Comparison of ENCODE assay signal across 1 cellular context in the genomic region with DNA sequence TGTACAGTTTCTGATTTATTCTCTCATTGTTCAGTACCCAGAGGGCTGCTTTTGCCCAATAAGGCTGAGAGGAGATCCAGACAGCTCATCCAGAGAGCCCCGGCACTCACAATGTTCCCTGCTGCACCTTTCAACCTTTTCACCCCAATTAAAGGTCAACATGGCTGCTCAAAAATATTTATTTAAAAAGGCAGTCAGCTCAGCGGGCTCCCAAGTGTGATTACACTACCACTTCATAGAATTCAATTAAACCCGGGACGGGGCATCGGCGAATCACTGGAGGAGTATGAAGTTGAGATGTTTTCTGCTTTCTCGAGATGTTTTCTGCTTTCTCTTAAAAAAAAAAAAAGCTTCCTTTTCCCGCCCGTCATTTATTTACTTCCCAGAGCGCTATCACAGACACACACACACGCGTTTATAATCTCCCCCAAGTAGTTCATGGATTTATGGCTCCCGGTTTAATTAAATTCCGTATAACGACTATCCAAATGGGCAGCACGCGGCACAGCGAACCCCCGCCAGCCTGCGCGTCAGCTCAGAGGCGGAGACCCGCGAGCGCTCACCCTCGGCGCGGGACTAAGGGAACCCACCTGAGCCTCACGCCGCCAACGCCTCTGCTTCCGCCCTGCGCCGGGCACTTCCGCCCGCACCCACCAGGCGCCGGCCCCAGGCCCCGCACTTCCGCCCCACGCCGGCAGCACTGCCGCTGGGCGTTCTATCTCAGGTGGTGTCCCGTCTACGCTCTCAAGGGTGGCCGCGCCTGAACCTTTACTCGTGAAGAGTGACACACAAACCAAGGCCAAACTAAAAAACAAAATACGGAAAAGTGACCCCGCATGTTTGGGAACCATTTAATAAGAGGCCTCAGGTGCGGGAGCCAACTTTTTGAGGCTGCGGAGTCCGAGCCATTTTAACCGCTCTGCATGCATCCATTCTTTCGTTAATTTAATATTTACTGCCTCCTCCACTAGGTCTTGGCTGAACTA.
TF ChIP-seq lines count a peak whose summit lies in the region.

TSS of gene C5orf63 (minus strand) at position 642 of the 986 bp plus-strand sequence. CDS start 14,507 bp downstream, outside the sequence.

TF ChIP-seq in K562, 482 proteins besides CTCF, POLR2A, EP300 and RAD21 (continued from another document and continues in another):
- TF ChIP-seq ARID3B (CRISPR knock-in tag; IDR thresholded peaks at IDR 0.05; ENCODE audit: borderline replicate concordance) (no peak), ZNF253 (CRISPR knock-in tag; conservative IDR thresholded peaks at IDR 0.05) (no peak), RHOXF2B (CRISPR knock-in tag; conservative IDR thresholded peaks at IDR 0.05) (no peak), MYBL2 (IDR thresholded peaks at IDR 0.05; ENCODE audit: low read depth) (no peak), MYBL2 (CRISPR knock-in tag; IDR thresholded peaks at IDR 0.05; ENCODE audit: borderline replicate concordance) (no peak), ZKSCAN8 (CRISPR knock-in tag; IDR thresholded peaks at IDR 0.05) (no peak), YY1 (IDR thresholded peaks at IDR 0.05; ENCODE audit: borderline replicate concordance in 1 of 3, control insufficient read depth in 1 of 3, extremely low read depth in 1 of 3, insufficient read depth in 3 of 3, insufficient read length in 1 of 3, insufficient replicate concordance in 2 of 3, low read depth in 1 of 3, low read length in 2 of 3) (peak in 1 of 3 experiments; percentile 20), ELF2 (CRISPR knock-in tag; IDR thresholded peaks at IDR 0.05) (0 out of 2 replicates have a peak, but pooled peaks have one; percentile 48), PHF20 (IDR thresholded peaks at IDR 0.05; ENCODE audit: partially characterized antibody) (peak; percentile 31), POU5F1 (IDR thresholded peaks at IDR 0.05; ENCODE audit: borderline replicate concordance, low read depth, low read length, partially characterized antibody) (no peak), BRF1 (IDR thresholded peaks at IDR 0.05; ENCODE audit: borderline replicate concordance, extremely low read depth, insufficient read length) (no peak), EGR1 (conservative IDR thresholded peaks at IDR 0.05) (peak; percentile 64), MYC (IDR thresholded peaks at IDR 0.05; ENCODE audit: low read depth, low read length) (peak; percentile 48), MYC (CRISPR knock-in tag; IDR thresholded peaks at IDR 0.05; ENCODE audit: borderline replicate concordance, low read depth) (no peak), CBX5 (IDR thresholded peaks at IDR 0.05; ENCODE audit: borderline replicate concordance, low read depth) (no peak), ZBTB11 (CRISPR knock-in tag; IDR thresholded peaks at IDR 0.05) (peak; percentile 54 to 89 (median 64); a peak in 4 of 6 replicates), IFI16 (CRISPR knock-in tag; IDR thresholded peaks at IDR 0.05) (no peak), DEAF1 (CRISPR knock-in tag; IDR thresholded peaks at IDR 0.05) (no peak), TBP (optimal IDR thresholded peaks at IDR 0.05; ENCODE audit: low read depth, low read length) (peak; percentile 37), GABPA (tag; conservative IDR thresholded peaks at IDR 0.05; ENCODE audit: low read depth) (peak; percentile 90), ETV6 (IDR thresholded peaks at IDR 0.05; ENCODE audit: borderline replicate concordance in 1 of 2, low read depth in 2 of 2, low read length in 1 of 2) (peak; percentile 78 to 92), ETV6 (CRISPR knock-in tag; IDR thresholded peaks at IDR 0.05; ENCODE audit: borderline replicate concordance) (no peak), ZNF212 (CRISPR knock-in tag; IDR thresholded peaks at IDR 0.05) (no peak), CHD2 (IDR thresholded peaks at IDR 0.05; ENCODE audit: low read depth, low read length) (peak; percentile 36; the same call in 1 of the 2 replicates), PATZ1 (CRISPR knock-in tag; IDR thresholded peaks at IDR 0.05; ENCODE audit: borderline replicate concordance) (no peak), ZNF57 (CRISPR knock-in tag; IDR thresholded peaks at IDR 0.05) (no peak), FIP1L1 (IDR thresholded peaks at IDR 0.05; ENCODE audit: low read depth, low read length, poor library complexity, severe bottlenecking) (no peak), CHD4 (IDR thresholded peaks at IDR 0.05; ENCODE audit: insufficient read depth, insufficient replicate concordance, low read depth, low read length, poor library complexity, severe bottlenecking) (no peak)
- TF ChIP-seq, protein P1, sequence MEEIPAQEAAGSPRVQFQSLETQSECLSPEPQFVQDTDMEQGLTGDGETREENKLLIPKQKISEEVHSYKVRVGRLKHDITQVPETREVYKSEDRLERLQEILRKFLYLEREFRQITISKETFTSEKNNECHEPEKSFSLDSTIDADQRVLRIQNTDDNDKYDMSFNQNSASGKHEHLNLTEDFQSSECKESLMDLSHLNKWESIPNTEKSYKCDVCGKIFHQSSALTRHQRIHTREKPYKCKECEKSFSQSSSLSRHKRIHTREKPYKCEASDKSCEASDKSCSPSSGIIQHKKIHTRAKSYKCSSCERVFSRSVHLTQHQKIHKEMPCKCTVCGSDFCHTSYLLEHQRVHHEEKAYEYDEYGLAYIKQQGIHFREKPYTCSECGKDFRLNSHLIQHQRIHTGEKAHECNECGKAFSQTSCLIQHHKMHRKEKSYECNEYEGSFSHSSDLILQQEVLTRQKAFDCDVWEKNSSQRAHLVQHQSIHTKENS (CRISPR knock-in tag; IDR thresholded peaks at IDR 0.05), result no peak
- TF ChIP-seq, protein P2, sequence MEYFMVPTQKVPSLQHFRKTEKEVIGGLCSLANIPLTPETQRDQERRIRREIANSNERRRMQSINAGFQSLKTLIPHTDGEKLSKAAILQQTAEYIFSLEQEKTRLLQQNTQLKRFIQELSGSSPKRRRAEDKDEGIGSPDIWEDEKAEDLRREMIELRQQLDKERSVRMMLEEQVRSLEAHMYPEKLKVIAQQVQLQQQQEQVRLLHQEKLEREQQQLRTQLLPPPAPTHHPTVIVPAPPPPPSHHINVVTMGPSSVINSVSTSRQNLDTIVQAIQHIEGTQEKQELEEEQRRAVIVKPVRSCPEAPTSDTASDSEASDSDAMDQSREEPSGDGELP (CRISPR knock-in tag; IDR thresholded peaks at IDR 0.05; ENCODE audit: borderline replicate concordance), result peak; percentile 76
- TF ChIP-seq, protein P3, sequence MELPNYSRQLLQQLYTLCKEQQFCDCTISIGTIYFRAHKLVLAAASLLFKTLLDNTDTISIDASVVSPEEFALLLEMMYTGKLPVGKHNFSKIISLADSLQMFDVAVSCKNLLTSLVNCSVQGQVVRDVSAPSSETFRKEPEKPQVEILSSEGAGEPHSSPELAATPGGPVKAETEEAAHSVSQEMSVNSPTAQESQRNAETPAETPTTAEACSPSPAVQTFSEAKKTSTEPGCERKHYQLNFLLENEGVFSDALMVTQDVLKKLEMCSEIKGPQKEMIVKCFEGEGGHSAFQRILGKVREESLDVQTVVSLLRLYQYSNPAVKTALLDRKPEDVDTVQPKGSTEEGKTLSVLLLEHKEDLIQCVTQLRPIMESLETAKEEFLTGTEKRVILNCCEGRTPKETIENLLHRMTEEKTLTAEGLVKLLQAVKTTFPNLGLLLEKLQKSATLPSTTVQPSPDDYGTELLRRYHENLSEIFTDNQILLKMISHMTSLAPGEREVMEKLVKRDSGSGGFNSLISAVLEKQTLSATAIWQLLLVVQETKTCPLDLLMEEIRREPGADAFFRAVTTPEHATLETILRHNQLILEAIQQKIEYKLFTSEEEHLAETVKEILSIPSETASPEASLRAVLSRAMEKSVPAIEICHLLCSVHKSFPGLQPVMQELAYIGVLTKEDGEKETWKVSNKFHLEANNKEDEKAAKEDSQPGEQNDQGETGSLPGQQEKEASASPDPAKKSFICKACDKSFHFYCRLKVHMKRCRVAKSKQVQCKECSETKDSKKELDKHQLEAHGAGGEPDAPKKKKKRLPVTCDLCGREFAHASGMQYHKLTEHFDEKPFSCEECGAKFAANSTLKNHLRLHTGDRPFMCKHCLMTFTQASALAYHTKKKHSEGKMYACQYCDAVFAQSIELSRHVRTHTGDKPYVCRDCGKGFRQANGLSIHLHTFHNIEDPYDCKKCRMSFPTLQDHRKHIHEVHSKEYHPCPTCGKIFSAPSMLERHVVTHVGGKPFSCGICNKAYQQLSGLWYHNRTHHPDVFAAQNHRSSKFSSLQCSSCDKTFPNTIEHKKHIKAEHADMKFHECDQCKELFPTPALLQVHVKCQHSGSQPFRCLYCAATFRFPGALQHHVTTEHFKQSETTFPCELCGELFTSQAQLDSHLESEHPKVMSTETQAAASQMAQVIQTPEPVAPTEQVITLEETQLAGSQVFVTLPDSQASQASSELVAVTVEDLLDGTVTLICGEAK (IDR thresholded peaks at IDR 0.05), result peak; percentile 88
- TF ChIP-seq, protein P3 (CRISPR knock-in tag; IDR thresholded peaks at IDR 0.05), result no peak
